In the genomic region with DNA sequence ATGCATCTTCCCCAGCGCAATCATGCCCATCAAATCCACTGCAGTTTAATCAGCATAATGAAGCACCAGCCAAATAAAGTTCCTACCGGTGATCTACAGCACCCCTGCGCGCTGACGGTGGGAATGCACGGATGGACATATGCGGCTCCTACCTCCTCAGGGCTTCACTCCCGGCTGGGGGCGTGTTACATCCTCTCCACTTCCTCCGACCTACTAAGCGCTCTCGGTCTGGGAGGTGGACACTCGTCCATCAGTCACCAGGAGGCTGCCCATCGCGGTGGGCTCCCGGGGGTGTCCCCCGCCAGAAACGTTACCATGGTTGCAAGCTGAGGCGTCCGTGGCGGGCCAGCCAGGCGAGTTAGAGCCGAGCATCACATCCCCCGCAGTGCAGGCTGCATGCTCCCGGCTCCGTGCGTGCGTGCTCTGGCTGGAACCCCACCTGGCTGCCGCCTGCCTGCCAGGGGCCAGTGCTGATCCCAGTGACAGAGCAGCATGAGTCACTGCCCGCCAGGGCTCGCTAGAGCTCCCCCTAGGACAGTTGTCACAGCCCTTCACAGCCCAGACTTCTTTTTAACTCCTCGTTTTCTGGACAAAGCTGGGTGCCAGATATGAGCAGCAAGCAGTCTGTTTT, we compare ENCODE assay signal across 8 cellular contexts.
DNase-seq lines count a peak whose midpoint lies in the region; ATAC-seq, FAIRE-seq and TF ChIP-seq lines count a peak whose summit lies in the region.

No MANE protein-coding gene starts in this region.

- H3K9ac ChIP-seq in adipocyte (ENCODE audit: low read length), result peak overlapping the region; percentile 77

- TF ChIP-seq CTCF in psoas muscle (IDR thresholded peaks at IDR 0.05), result peak; percentile 41

- intact Hi-C loops in left ventricle myocardium superior (cut with micrococcal nuclease), result no loop called here
- intact Hi-C loops in psoas muscle (cut with DNase I), result loop anchor here in 1 of 2 donors (10.0 kb wide), 1 partner anchor 281 kb away; no protein-coding TSS in a partner anchor

- H3K27me3 Mint-ChIP-seq in stimulated activated memory B cell treated with anti-CD40 and anti-IgM and Interleukin-4, amounts not matched to agents 10 μg/mL and 1 μg/mL and 100 μg/mL, for 72 hours, result no peaks in the 10 kb centered on the region

- H3K4me1 ChIP-seq in adipocyte (ENCODE audit: control insufficient read depth, insufficient read depth, low read length) (peaks cover 22% of the 10 kb centered on the region), psoas muscle (peaks cover 13% of the 10 kb centered on the region)

- peaks cover 6% of the 10 kb centered on the region for H3K36me3 Mint-ChIP-seq in stimulated activated memory B cell treated with anti-CD40 and anti-IgM and Interleukin-4, amounts not matched to agents 10 μg/mL and 1 μg/mL and 100 μg/mL, for 72 hours

- peak; percentile 62 for FAIRE-seq in HTR-8/SVneo (lab: Jason Lieb, UNC)

- H3K4me3 ChIP-seq in adipocyte (ENCODE audit: low read length) (peak overlapping the region; percentile 91), psoas muscle (peak overlapping the region; percentile 48)

- no peak overlapping the region for H3K27ac Mint-ChIP-seq in stimulated activated memory B cell treated with anti-CD40 and anti-IgM and Interleukin-4, amounts not matched to agents 10 μg/mL and 1 μg/mL and 100 μg/mL, for 72 hours

- H3K9me3 ChIP-seq in adipocyte (ENCODE audit: control insufficient read depth, low read length) (no peaks in the 10 kb centered on the region), psoas muscle (no peaks in the 10 kb centered on the region)

- H3K27ac ChIP-seq in psoas muscle, result no peak overlapping the region

- H3K4me3 Mint-ChIP-seq in stimulated activated memory B cell treated with anti-CD40 and anti-IgM and Interleukin-4, amounts not matched to agents 10 μg/mL and 1 μg/mL and 100 μg/mL, for 72 hours, result no peak overlapping the region

- H3K27me3 ChIP-seq in adipocyte (replicated peaks; ENCODE audit: control insufficient read depth, insufficient read depth, low read length) (no peaks in the 10 kb centered on the region), psoas muscle (ENCODE audit: insufficient read depth in 3 of 3, low read length in 2 of 3) (peaks cover 0 to 34% (median 0%) of the 10 kb centered on the region in 3 donors)

- H3K36me3 ChIP-seq in adipocyte (ENCODE audit: control insufficient read depth, insufficient read depth, low read length, severe bottlenecking) (no peaks in the 10 kb centered on the region), psoas muscle (ENCODE audit: insufficient read depth in 1 of 2, low read depth in 1 of 2) (no peaks in the 10 kb centered on the region)

- peaks cover 5% of the 10 kb centered on the region for H3K4me1 Mint-ChIP-seq in stimulated activated memory B cell treated with anti-CD40 and anti-IgM and Interleukin-4, amounts not matched to agents 10 μg/mL and 1 μg/mL and 100 μg/mL, for 72 hours

- 11 to 21% (median 16%) methylated on average over 32 of the region's 32 CpGs for WGBS in psoas muscle, 3 donors

- peak; percentile 95 for ATAC-seq in left ventricle myocardium superior
- peak; percentile 98 to 100 (median 99) for ATAC-seq in psoas muscle
- no peak for ATAC-seq in GM18868 (IDR thresholded peaks at IDR 0.05; ENCODE audit: unreplicated experiment)
- no peak for ATAC-seq in stimulated activated memory B cell treated with anti-CD40 and anti-IgM and Interleukin-4, amounts not matched to agents 10 μg/mL and 1 μg/mL and 100 μg/mL, for 72 hours
- no peak for ATAC-seq in GM19463 (IDR thresholded peaks at IDR 0.05; ENCODE audit: unreplicated experiment)

- peak; percentile 81 for DNase-seq in AG08396 (ENCODE audit: low spot score)
- peak; percentile 76 for DNase-seq in HTR-8/SVneo (ENCODE audit: insufficient read length, low spot score)
- peak; percentile 78 for DNase-seq in adipocyte (ENCODE audit: low read depth)
- DNase-seq in left ventricle myocardium superior, result peak; percentile 68
- peak; percentile 75 to 87 for DNase-seq in psoas muscle

- peaks cover 4% of the 10 kb centered on the region for H3K9me3 Mint-ChIP-seq in stimulated activated memory B cell treated with anti-CD40 and anti-IgM and Interleukin-4, amounts not matched to agents 10 μg/mL and 1 μg/mL and 100 μg/mL, for 72 hours

Comparison
In these comparisons a context has a peak if more than half of its experiments do, and no peak if none do; other contexts are left out.
1. ATAC-seq: peak in left ventricle myocardium superior (single experiment) and psoas muscle (4 of 4); none in GM18868 (single experiment), stimulated activated memory B cell treated with anti-CD40 and anti-IgM and Interleukin-4, amounts not matched to agents 10 μg/mL and 1 μg/mL and 100 μg/mL, for 72 hours (single experiment) and GM19463 (single experiment).
2. Peak in every context shown above with its lines, with median percentiles within 50 percentile points of each other: DNase-seq.